In genomic region chr2:64396551-64396950, GRCh38 we compare ENCODE assay signal across 27 cellular contexts.
"Had no signal": no experiment of that assay in that cellular context is flagged by ENCODE, and none has a peak within 500 bp of the region (broad histone marks: within the 10 kb centered on the region; RNA-seq: fewer than 3 reads in every experiment).

No MANE protein-coding gene starts in this region.

- H3K27me3 ChIP-seq: hepatocyte, left lung, pancreas, suprapubic skin, tibial artery, upper lobe of right lung had no signal

- H3K4me1 ChIP-seq: tibial artery had no signal

- H3K27ac Mint-ChIP-seq: mesothelial cell of epicardium; natural killer cell; nephron progenitor cell; stimulated activated effector memory CD8-positive, alpha-beta T cell treated with anti-CD3 and anti-CD28 coated beads, Interleukin-12 subunit alpha, Interleukin-12 subunit beta, amount 100 ng/mL, for 72 hours; stimulated activated naive CD8-positive, alpha-beta T cell treated with anti-CD3 and anti-CD28 coated beads, Interleukin-15, Interleukin-2, amounts not matched to agents 100 ng/mL and 50 ng/mL, for 24 hours had no signal

- DNase-seq: kidney glomerular epithelial cell; left colon; left lung; lower lobe of right lung; mammary epithelial cell; mesenchymal stem cell; naive B cell; natural killer cell; nephron progenitor cell; pancreas; posterior cingulate gyrus; retina; right cardiac atrium; stimulated activated CD4-positive, alpha-beta T cell treated with anti-CD3 and anti-CD28 coated beads, Interleukin-4, amount 100 ng/mL, for 24 hours; stimulated activated naive CD4-positive, alpha-beta T cell; tibial artery; trophoblast cell; upper lobe of right lung had no signal

- H3K9me3 Mint-ChIP-seq: natural killer cell; stimulated activated effector memory CD8-positive, alpha-beta T cell treated with anti-CD3 and anti-CD28 coated beads, Interleukin-12 subunit alpha, Interleukin-12 subunit beta, amount 100 ng/mL, for 72 hours; stimulated activated naive CD8-positive, alpha-beta T cell treated with anti-CD3 and anti-CD28 coated beads, Interleukin-15, Interleukin-2, amounts not matched to agents 100 ng/mL and 50 ng/mL, for 24 hours had no signal

- H3K4me3 ChIP-seq: hepatocyte, left lung, lower lobe of right lung, pancreas, prostate gland, skin epidermis, suprapubic skin, thoracic aorta, tibial artery, upper lobe of right lung had no signal

- H3K4me1 Mint-ChIP-seq: natural killer cell; stimulated activated effector memory CD8-positive, alpha-beta T cell treated with anti-CD3 and anti-CD28 coated beads, Interleukin-12 subunit alpha, Interleukin-12 subunit beta, amount 100 ng/mL, for 72 hours had no signal

- H3K27ac ChIP-seq: hepatocyte, left lung, lower lobe of right lung, pancreas, prostate gland, skin epidermis, suprapubic skin, thoracic aorta, tibial artery, upper lobe of right lung had no signal

- H3K9me3 ChIP-seq: left lung, lower lobe of right lung, pancreas, prostate gland, suprapubic skin, thoracic aorta, tibial artery, upper lobe of right lung had no signal

- H3K36me3 ChIP-seq: left lung, lower lobe of right lung, pancreas, prostate gland, suprapubic skin, thoracic aorta, tibial artery, upper lobe of right lung had no signal

- ATAC-seq: left colon; left lung; lower lobe of right lung; natural killer cell; pancreas; right cardiac atrium; sciatic nerve; stimulated activated effector memory CD8-positive, alpha-beta T cell treated with anti-CD3 and anti-CD28 coated beads, Interleukin-12 subunit alpha, Interleukin-12 subunit beta, amount 100 ng/mL, for 72 hours; upper lobe of right lung had no signal

- H3K27me3 Mint-ChIP-seq: stimulated activated naive CD8-positive, alpha-beta T cell treated with anti-CD3 and anti-CD28 coated beads, Interleukin-15, Interleukin-2, amounts not matched to agents 100 ng/mL and 50 ng/mL, for 24 hours had no signal

- H3K36me3 Mint-ChIP-seq: mesothelial cell of epicardium; naive B cell; natural killer cell; stimulated activated effector memory CD8-positive, alpha-beta T cell treated with anti-CD3 and anti-CD28 coated beads, Interleukin-12 subunit alpha, Interleukin-12 subunit beta, amount 100 ng/mL, for 72 hours had no signal

- H3K4me3 Mint-ChIP-seq: mesothelial cell of epicardium; natural killer cell; nephron progenitor cell; stimulated activated effector memory CD8-positive, alpha-beta T cell treated with anti-CD3 and anti-CD28 coated beads, Interleukin-12 subunit alpha, Interleukin-12 subunit beta, amount 100 ng/mL, for 72 hours; stimulated activated naive CD8-positive, alpha-beta T cell treated with anti-CD3 and anti-CD28 coated beads, Interleukin-15, Interleukin-2, amounts not matched to agents 100 ng/mL and 50 ng/mL, for 24 hours had no signal
